Comparison of ENCODE assay signal across 16 cellular contexts in genomic region chr12:3225796-3226180, GRCh38.
DNase-seq lines count a peak whose midpoint lies in the region; ATAC-seq and TF ChIP-seq lines count a peak whose summit lies in the region.
"Had no signal": no experiment of that assay in that cellular context is flagged by ENCODE, and none has a peak within 500 bp of the region (broad histone marks: within the 10 kb centered on the region; RNA-seq: fewer than 3 reads in every experiment).

No MANE protein-coding gene starts in this region.

- intact Hi-C loops in ovary (cut with DNase I): no loop called here
- intact Hi-C loops in naive thymus-derived CD4-positive, alpha-beta T cell (cut with micrococcal nuclease): no loop called here

- WGBS in ovary, 3 donors: 87 to 95% (median 87%) methylated on average over 3 of the region's 3 CpGs

- no peaks in the 10 kb centered on the region for H3K79me2 ChIP-seq in OCI-LY3 (ENCODE audit: low read length)

- H3K4me1 ChIP-seq in OCI-LY3 (ENCODE audit: low read length) (peaks cover 56% of the 10 kb centered on the region), skeletal muscle satellite cell (ENCODE audit: control insufficient read depth, insufficient read depth, low read length) (peaks cover 21% of the 10 kb centered on the region), ovary (ENCODE audit: insufficient read depth) (peaks cover 4% of the 10 kb centered on the region)
- no peaks in the 10 kb centered on the region for H3K4me1 ChIP-seq in naive thymus-derived CD4-positive, alpha-beta T cell (ENCODE audit: control insufficient read depth in 2 of 2, insufficient read depth in 2 of 2, low read length in 2 of 2)
- H3K4me1 ChIP-seq: A549 had no signal

- H2AFZ ChIP-seq in OCI-LY3 (ENCODE audit: low read depth, low read length): no peak overlapping the region

- TF ChIP-seq POLR2A in ovary (IDR thresholded peaks at IDR 0.05): no peak

- H3K4me1 Mint-ChIP-seq in activated T-cell treated with anti-CD3 and anti-CD28 coated beads, Interleukin-2, amount 50 U/mL, for 72 hours (ENCODE audit: low read depth): peaks cover 16% of the 10 kb centered on the region
- H3K4me1 Mint-ChIP-seq in chondrocyte (ENCODE audit: low read depth): peaks cover 32% of the 10 kb centered on the region
- H3K4me1 Mint-ChIP-seq in naive thymus-derived CD4-positive, alpha-beta T cell: peaks cover 0 to 4% (median 0%) of the 10 kb centered on the region in 7 donors
- H3K4me1 Mint-ChIP-seq: activated CD4-positive, alpha-beta T cell treated with anti-CD3 and anti-CD28 coated beads, Interleukin-2, amount 10 ng/mL, durations not matched to agents 7 days and 5 days had no signal

- H3K4me2 ChIP-seq in OCI-LY3 (ENCODE audit: low read length) (peak overlapping the region; percentile 46), skeletal muscle satellite cell (ENCODE audit: low read length) (peak overlapping the region; percentile 42)
- H3K4me2 ChIP-seq: A549 had no signal

- TF ChIP-seq EP300 in ovary (IDR thresholded peaks at IDR 0.05): no peak

- POLR2A ChIA-PET in naive thymus-derived CD4-positive, alpha-beta T cell (lab: Charles Lee): no interaction called here

- H3K9me3 ChIP-seq in OCI-LY3 (ENCODE audit: insufficient read depth, low read length): 0 out of 2 replicates have a peak, but pooled peaks cover 3% of the 10 kb centered on the region
- H3K9me3 ChIP-seq in skeletal muscle satellite cell (replicated peaks; ENCODE audit: low read length): no peaks in the 10 kb centered on the region
- no peaks in the 10 kb centered on the region for H3K9me3 ChIP-seq in ovary
- H3K9me3 ChIP-seq in naive thymus-derived CD4-positive, alpha-beta T cell (ENCODE audit: control insufficient read depth in 2 of 3, low read length in 3 of 3): no peaks in the 10 kb centered on the region
- H3K9me3 ChIP-seq: A549, tibial artery had no signal

- CTCF ChIA-PET in naive thymus-derived CD4-positive, alpha-beta T cell (lab: Charles Lee): no interaction called here

- ATAC-seq in activated T-cell treated with anti-CD3 and anti-CD28 coated beads, Interleukin-2, amount 50 U/mL, for 72 hours (replicated peaks in 1 of 2): peak; percentile 49 to 54
- ATAC-seq in naive thymus-derived CD4-positive, alpha-beta T cell: no peak
- ATAC-seq: A549 had no signal

- H3K9ac ChIP-seq in OCI-LY3 (ENCODE audit: low read length) (0 out of 2 replicates have a peak overlapping the region, but pooled peaks have one; percentile 9), skeletal muscle satellite cell (ENCODE audit: low read depth, low read length) (peak overlapping the region; percentile 21)

- no peaks in the 10 kb centered on the region for H3K36me3 Mint-ChIP-seq in activated T-cell treated with anti-CD3 and anti-CD28 coated beads, Interleukin-2, amount 50 U/mL, for 72 hours (ENCODE audit: insufficient read depth in 2 of 2)
- H3K36me3 Mint-ChIP-seq in chondrocyte (ENCODE audit: low read depth): peaks cover 7% of the 10 kb centered on the region
- H3K36me3 Mint-ChIP-seq in naive thymus-derived CD4-positive, alpha-beta T cell: peaks cover 0 to 15% (median 4%) of the 10 kb centered on the region in 5 donors

- peaks cover 0 to 2% of the 10 kb centered on the region in 2 donors for H3K9me3 Mint-ChIP-seq in activated T-cell treated with anti-CD3 and anti-CD28 coated beads, Interleukin-2, amount 50 U/mL, for 72 hours
- peaks cover 7% of the 10 kb centered on the region for H3K9me3 Mint-ChIP-seq in chondrocyte (ENCODE audit: low read depth)
- peaks cover 0 to 4% (median 0%) of the 10 kb centered on the region in 11 donors for H3K9me3 Mint-ChIP-seq in naive thymus-derived CD4-positive, alpha-beta T cell
- H3K9me3 Mint-ChIP-seq: activated CD4-positive, alpha-beta T cell treated with anti-CD3 and anti-CD28 coated beads, Interleukin-2, amount 10 ng/mL, durations not matched to agents 7 days and 5 days had no signal

- H4K20me1 ChIP-seq in OCI-LY3 (ENCODE audit: insufficient read depth, low read length): no peaks in the 10 kb centered on the region

- H3K27ac Mint-ChIP-seq in activated T-cell treated with anti-CD3 and anti-CD28 coated beads, Interleukin-2, amount 50 U/mL, for 72 hours: no peak overlapping the region
- peak overlapping the region; percentile 69 for H3K27ac Mint-ChIP-seq in chondrocyte (ENCODE audit: unreplicated experiment)
- no peak overlapping the region for H3K27ac Mint-ChIP-seq in naive thymus-derived CD4-positive, alpha-beta T cell
- H3K27ac Mint-ChIP-seq: activated CD4-positive, alpha-beta T cell treated with anti-CD3 and anti-CD28 coated beads, Interleukin-2, amount 10 ng/mL, durations not matched to agents 7 days and 5 days had no signal

- H3K36me3 ChIP-seq in OCI-LY3 (replicated peaks; ENCODE audit: low read depth, low read length): no peaks in the 10 kb centered on the region
- no peaks in the 10 kb centered on the region for H3K36me3 ChIP-seq in skeletal muscle satellite cell (ENCODE audit: insufficient read depth, low read length)
- H3K36me3 ChIP-seq in ovary: no peaks in the 10 kb centered on the region
- no peaks in the 10 kb centered on the region for H3K36me3 ChIP-seq in naive thymus-derived CD4-positive, alpha-beta T cell (ENCODE audit: control insufficient read depth in 2 of 3, insufficient read depth in 3 of 3, low read length in 3 of 3)
- H3K36me3 ChIP-seq: tibial artery had no signal

- H3K27ac ChIP-seq in OCI-LY3 (ENCODE audit: low read length): 0 out of 2 replicates have a peak overlapping the region, but pooled peaks have one; percentile 16
- H3K27ac ChIP-seq in ovary: no peak overlapping the region
- H3K27ac ChIP-seq in naive thymus-derived CD4-positive, alpha-beta T cell (ENCODE audit: low read depth, low read length): no peak overlapping the region
- H3K27ac ChIP-seq: A549, RWPE1, tibial artery had no signal

- H3K4me3 ChIP-seq in OCI-LY3 (ENCODE audit: low read length): no peak overlapping the region
- no peak overlapping the region for H3K4me3 ChIP-seq in skeletal muscle satellite cell (ENCODE audit: low read length)
- H3K4me3 ChIP-seq in ovary: no peak overlapping the region
- no peak overlapping the region for H3K4me3 ChIP-seq in naive thymus-derived CD4-positive, alpha-beta T cell (ENCODE audit: low read length)
- H3K4me3 ChIP-seq: A549, tibial artery had no signal

- peaks cover 9% of the 10 kb centered on the region; the same call in 1 of the 2 replicates for H3K27me3 ChIP-seq in OCI-LY3 (ENCODE audit: low read depth, low read length)
- no peaks in the 10 kb centered on the region for H3K27me3 ChIP-seq in skeletal muscle satellite cell (ENCODE audit: control insufficient read depth, insufficient read depth, low read length)
- H3K27me3 ChIP-seq in ovary: no peaks in the 10 kb centered on the region
- no peaks in the 10 kb centered on the region for H3K27me3 ChIP-seq in naive thymus-derived CD4-positive, alpha-beta T cell (ENCODE audit: control insufficient read depth in 2 of 2, insufficient read depth in 2 of 2, low read length in 2 of 2)
- H3K27me3 ChIP-seq: tibial artery had no signal

- peaks cover 6% of the 10 kb centered on the region for H3K27me3 Mint-ChIP-seq in activated T-cell treated with anti-CD3 and anti-CD28 coated beads, Interleukin-2, amount 50 U/mL, for 72 hours (ENCODE audit: low read depth)
- no peaks in the 10 kb centered on the region for H3K27me3 Mint-ChIP-seq in chondrocyte (ENCODE audit: low read depth)
- peaks cover 0 to 6% (median 0%) of the 10 kb centered on the region in 5 donors for H3K27me3 Mint-ChIP-seq in naive thymus-derived CD4-positive, alpha-beta T cell
- H3K27me3 Mint-ChIP-seq: activated CD4-positive, alpha-beta T cell treated with anti-CD3 and anti-CD28 coated beads, Interleukin-2, amount 10 ng/mL, durations not matched to agents 7 days and 5 days had no signal

- DNase-seq in activated T-cell treated with anti-CD3 and anti-CD28 coated beads, Interleukin-2, amount 50 U/mL, for 72 hours: no peak
- no peak for DNase-seq in activated T-cell treated with anti-CD3 and anti-CD28 coated beads, Interleukin-2, amount 50 U/mL, for 1 hour
- DNase-seq in chondrocyte (ENCODE audit: low spot score) (no peak), ovary (no peak)
- no peak for DNase-seq in naive thymus-derived CD4-positive, alpha-beta T cell
- no peak for DNase-seq in activated naive CD4-positive, alpha-beta T cell treated with Interleukin-2 at 50 U/mL for 16 hours
- DNase-seq: activated CD4-positive, alpha-beta T cell treated with anti-CD3 and anti-CD28 coated beads, Interleukin-2, amount 10 ng/mL, durations not matched to agents 7 days and 5 days; anterior cingulate cortex; NCI-H2081 treated with DMSO at 0.1 percent for 48 hours; T-helper 2 cell; tibial artery had no signal

- TF ChIP-seq CTCF in OCI-LY3 (IDR thresholded peaks at IDR 0.05; ENCODE audit: low read depth, low read length) (no peak), chondrocyte (IDR thresholded peaks at IDR 0.05) (no peak), ovary (IDR thresholded peaks at IDR 0.05) (no peak)

- H3K4me3 Mint-ChIP-seq in activated T-cell treated with anti-CD3 and anti-CD28 coated beads, Interleukin-2, amount 50 U/mL, for 72 hours: no peak overlapping the region
- H3K4me3 Mint-ChIP-seq in chondrocyte (ENCODE audit: unreplicated experiment): no peak overlapping the region
- H3K4me3 Mint-ChIP-seq in naive thymus-derived CD4-positive, alpha-beta T cell: no peak overlapping the region
- H3K4me3 Mint-ChIP-seq: activated CD4-positive, alpha-beta T cell treated with anti-CD3 and anti-CD28 coated beads, Interleukin-2, amount 10 ng/mL, durations not matched to agents 7 days and 5 days; nephron had no signal
